Comparison of ENCODE assay signal across 22 cellular contexts in genomic region chr6:167295495-167296292, GRCh38. TPM values are rescaled to one million over a fixed set of nuclear protein-coding genes. Genes with fewer than 3 reads are reported as not detected.
"Had no signal": no experiment of that assay in that cellular context is flagged by ENCODE, and none has a peak within 500 bp of the region (broad histone marks: within the 10 kb centered on the region; RNA-seq: fewer than 3 reads in every experiment).

No MANE protein-coding gene starts in this region.

- H3K4me3 Mint-ChIP-seq: naive thymus-derived CD8-positive, alpha-beta T cell had no signal

- DNase-seq: colonic mucosa; dermis blood vessel endothelial cell; erythroblast; foreskin melanocyte; heart left ventricle; hippocampal formation; left colon; mammary epithelial cell; mucosa of descending colon; naive thymus-derived CD8-positive, alpha-beta T cell; sigmoid colon; stimulated activated CD4-positive, alpha-beta T cell treated with anti-CD3 and anti-CD28 coated beads, Interleukin-12 subunit alpha, Interleukin-12 subunit beta, amount 100 ng/mL, for 4 hours; stimulated activated naive CD4-positive, alpha-beta T cell treated with Interleukin-2 at 50 U/mL for 16 hours; trophoblast cell had no signal

- H3K9me3 Mint-ChIP-seq: naive thymus-derived CD8-positive, alpha-beta T cell had no signal

- H3K9me3 ChIP-seq: colonic mucosa, mucosa of descending colon, sigmoid colon had no signal

- H3K4me1 ChIP-seq: colonic mucosa, heart left ventricle, sigmoid colon had no signal

- FAIRE-seq: endothelial cell of umbilical vein had no signal

- H3K27ac ChIP-seq: colonic mucosa, heart left ventricle, sigmoid colon, skin epidermis had no signal

- H3K36me3 Mint-ChIP-seq: naive thymus-derived CD8-positive, alpha-beta T cell had no signal

- H3K4me3 ChIP-seq: colonic mucosa, heart left ventricle, mucosa of descending colon, sigmoid colon, skin epidermis had no signal

- ATAC-seq: heart left ventricle; left colon; mucosa of descending colon; naive thymus-derived CD8-positive, alpha-beta T cell had no signal

- H3K36me3 ChIP-seq: colonic mucosa, heart left ventricle, sigmoid colon had no signal

- H3K27me3 ChIP-seq: colonic mucosa, sigmoid colon had no signal

RNA-seq across cellular contexts. Expression of gene UNC93A, which starts 4.6 kb away (rescaled TPM):
- total RNA-seq: cerebellum; dermis blood vessel endothelial cell; endothelial cell of umbilical vein; heart left ventricle; kidney epithelial cell; mammary epithelial cell; naive thymus-derived CD8-positive, alpha-beta T cell; omental fat pad; pulmonary artery endothelial cell; sigmoid colon; urinary bladder had no signal
- polyA plus RNA-seq: endothelial cell of umbilical vein; heart left ventricle; mammary epithelial cell; naive thymus-derived CD8-positive, alpha-beta T cell; urinary bladder had no signal

RNA-seq across cellular contexts. Expression of gene TTLL2, which starts 29.2 kb away (rescaled TPM):
- total RNA-seq: cerebellum; colonic mucosa; dermis blood vessel endothelial cell; endothelial cell of umbilical vein; heart left ventricle; kidney epithelial cell; left colon; liver; mammary epithelial cell; mucosa of descending colon; naive thymus-derived CD8-positive, alpha-beta T cell; omental fat pad; pulmonary artery endothelial cell; sigmoid colon; urinary bladder had no signal
- polyA plus RNA-seq: endothelial cell of umbilical vein; heart left ventricle; mammary epithelial cell; naive thymus-derived CD8-positive, alpha-beta T cell; sigmoid colon; urinary bladder had no signal
